ENCODE assay signal across 1 cellular context in genomic region chr20:50405235-50405914, GRCh38.
A peak's percentile ranks its signal among the peaks of the same experiment; 100 is the strongest.
TF ChIP-seq lines count a peak whose summit lies in the region.

No MANE protein-coding gene starts in this region.

TF ChIP-seq in HepG2, 621 proteins besides CTCF, POLR2A, EP300 and RAD21 (continued from another document and continues in another):
- TF ChIP-seq HNF1B (CRISPR knock-in tag; IDR thresholded peaks at IDR 0.05) (no peak; the same call in 1 of the 2 replicates), ZNF605 (CRISPR knock-in tag; IDR thresholded peaks at IDR 0.05) (0 out of 2 replicates have a peak, but pooled peaks have one; percentile 55), FOXK1 (CRISPR knock-in tag; IDR thresholded peaks at IDR 0.05; ENCODE audit: borderline replicate concordance, low read depth) (0 out of 2 replicates have a peak, but pooled peaks have one; percentile 27), ZNF720 (CRISPR knock-in tag; IDR thresholded peaks at IDR 0.05) (no peak), MEF2D (CRISPR knock-in tag; IDR thresholded peaks at IDR 0.05) (no peak), ZNF629 (CRISPR knock-in tag; conservative IDR thresholded peaks at IDR 0.05) (peak; percentile 40), TBL1XR1 (IDR thresholded peaks at IDR 0.05; ENCODE audit: borderline replicate concordance, low read length, partially characterized antibody) (no peak), NONO (IDR thresholded peaks at IDR 0.05) (no peak), NONO (CRISPR knock-in tag; conservative IDR thresholded peaks at IDR 0.05) (no peak), HMG20A (CRISPR knock-in tag; IDR thresholded peaks at IDR 0.05; ENCODE audit: borderline replicate concordance) (peak; percentile 68), SMARCC2 (IDR thresholded peaks at IDR 0.05) (no peak), CREB3 (CRISPR knock-in tag; IDR thresholded peaks at IDR 0.05) (0 out of 2 replicates have a peak, but pooled peaks have one; percentile 74), ZNF816 (CRISPR knock-in tag; IDR thresholded peaks at IDR 0.05; ENCODE audit: borderline replicate concordance) (no peak), PAX8 (CRISPR knock-in tag; IDR thresholded peaks at IDR 0.05; ENCODE audit: borderline replicate concordance) (no peak), NFATC3 (CRISPR knock-in tag; IDR thresholded peaks at IDR 0.05) (no peak), ZFP90 (CRISPR knock-in tag; IDR thresholded peaks at IDR 0.05; ENCODE audit: borderline replicate concordance) (0 out of 2 replicates have a peak, but pooled peaks have one; percentile 71), RBM22 (optimal IDR thresholded peaks at IDR 0.05; ENCODE audit: low read length) (no peak), ZUFSP (CRISPR knock-in tag; IDR thresholded peaks at IDR 0.05; ENCODE audit: borderline replicate concordance) (no peak), ZNF367 (CRISPR knock-in tag; IDR thresholded peaks at IDR 0.05; ENCODE audit: borderline replicate concordance) (0 out of 2 replicates have a peak, but pooled peaks have one; percentile 15), SOX13 (IDR thresholded peaks at IDR 0.05) (no peak), SOX13 (CRISPR knock-in tag; conservative IDR thresholded peaks at IDR 0.05 in 1 of 2, IDR thresholded peaks at IDR 0.05 in 1 of 2) (peak in 1 of 2 experiments; percentile 51; a peak in 1 of 4 replicates), JARID2 (CRISPR knock-in tag; IDR thresholded peaks at IDR 0.05; ENCODE audit: insufficient replicate concordance) (no peak), ZNF772 (CRISPR knock-in tag; IDR thresholded peaks at IDR 0.05) (peak; percentile 56; the same call in 1 of the 2 replicates), MED8 (CRISPR knock-in tag; IDR thresholded peaks at IDR 0.05; ENCODE audit: insufficient replicate concordance) (peak; percentile 12), ZNF138 (CRISPR knock-in tag; IDR thresholded peaks at IDR 0.05; ENCODE audit: low read depth) (0 out of 2 replicates have a peak, but pooled peaks have one; percentile 20), PCBP1 (IDR thresholded peaks at IDR 0.05; ENCODE audit: borderline replicate concordance, low read depth, low read length) (no peak), AGO1 (IDR thresholded peaks at IDR 0.05; ENCODE audit: low read depth, low read length, poor library complexity, severe bottlenecking) (no peak), YEATS2 (CRISPR knock-in tag; IDR thresholded peaks at IDR 0.05; ENCODE audit: borderline replicate concordance) (no peak), JUN (CRISPR knock-in tag; IDR thresholded peaks at IDR 0.05) (no peak), RXRA (CRISPR knock-in tag; IDR thresholded peaks at IDR 0.05) (peak; percentile 11), ZNF142 (CRISPR knock-in tag; IDR thresholded peaks at IDR 0.05) (peak; percentile 52; the same call in 1 of the 2 replicates), ZNF737 (CRISPR knock-in tag; IDR thresholded peaks at IDR 0.05; ENCODE audit: borderline replicate concordance) (no peak), POLR2AphosphoS5 (IDR thresholded peaks at IDR 0.05; ENCODE audit: low read depth, low read length) (peak; percentile 30; the same call in 1 of the 2 replicates), ZNF205 (CRISPR knock-in tag; IDR thresholded peaks at IDR 0.05) (0 out of 2 replicates have a peak, but pooled peaks have one; percentile 47), ZNF414 (CRISPR knock-in tag; IDR thresholded peaks at IDR 0.05) (peak; percentile 67), ATF1 (CRISPR knock-in tag; IDR thresholded peaks at IDR 0.05) (peak; percentile 48; the same call in 1 of the 2 replicates), IRF9 (CRISPR knock-in tag; IDR thresholded peaks at IDR 0.05; ENCODE audit: borderline replicate concordance) (0 out of 2 replicates have a peak, but pooled peaks have one; percentile 60), ZNF296 (CRISPR knock-in tag; conservative IDR thresholded peaks at IDR 0.05) (peak; percentile 79), HOXD1 (CRISPR knock-in tag; IDR thresholded peaks at IDR 0.05) (peak; percentile 91), ZNF350 (CRISPR knock-in tag; IDR thresholded peaks at IDR 0.05; ENCODE audit: borderline replicate concordance, low read depth) (peak; percentile 17; the same call in 1 of the 2 replicates), KAT2B (IDR thresholded peaks at IDR 0.05; ENCODE audit: borderline replicate concordance, low read depth, low read length) (no peak), ZNF331 (CRISPR knock-in tag; IDR thresholded peaks at IDR 0.05) (peak; percentile 31; the same call in 1 of the 2 replicates), ZNF781 (CRISPR knock-in tag; IDR thresholded peaks at IDR 0.05; ENCODE audit: borderline replicate concordance, not compliant biosample characterization) (peak; percentile 80), STAT6 (CRISPR knock-in tag; IDR thresholded peaks at IDR 0.05; ENCODE audit: borderline replicate concordance) (0 out of 2 replicates have a peak, but pooled peaks have one; percentile 16), ZNF678 (CRISPR knock-in tag; IDR thresholded peaks at IDR 0.05) (peak; percentile 13; the same call in 1 of the 2 replicates), ZNF24 (IDR thresholded peaks at IDR 0.05) (no peak), ZNF281 (CRISPR knock-in tag; IDR thresholded peaks at IDR 0.05; ENCODE audit: borderline replicate concordance) (peak; percentile 51; the same call in 1 of the 2 replicates)
